In the genomic region with DNA sequence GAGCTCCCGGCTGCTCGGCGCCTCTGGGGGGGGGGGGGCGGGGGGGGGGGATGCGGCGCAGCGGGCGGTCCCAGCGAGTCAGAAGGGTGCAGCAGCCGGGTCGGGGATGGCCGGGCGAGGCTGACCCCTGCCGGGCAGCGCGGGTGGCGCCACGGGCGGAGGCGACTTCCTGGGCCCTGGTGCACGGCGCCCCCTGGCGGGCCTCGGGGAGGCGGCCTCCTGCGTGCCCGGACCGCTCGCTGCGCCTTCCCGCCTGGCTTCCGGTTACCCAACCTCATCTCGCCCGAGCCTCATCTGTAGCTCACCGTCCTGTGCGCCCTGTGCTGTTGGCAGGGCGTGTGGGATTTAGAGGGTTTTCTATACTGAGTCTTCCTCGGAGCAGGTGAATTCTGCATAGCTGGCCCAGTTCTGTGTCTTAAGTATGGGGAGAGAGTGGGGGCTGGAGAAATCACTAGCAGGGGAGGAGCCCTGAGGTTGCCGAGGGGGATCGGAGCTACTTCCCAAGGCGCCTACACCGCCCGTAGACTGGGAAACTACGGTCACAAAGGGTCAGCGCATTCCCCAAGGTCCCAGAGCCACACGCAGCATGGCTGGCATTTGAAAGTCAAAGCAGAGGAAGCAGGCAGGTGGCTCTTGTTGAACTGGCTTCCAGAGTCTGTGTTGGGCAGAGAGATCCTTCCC, we compare ENCODE assay signal across 8 cellular contexts. TPM values are rescaled to one million over a fixed set of nuclear protein-coding genes. Genes with fewer than 3 reads are reported as not detected.
A peak's percentile ranks its signal among the peaks of the same experiment; 100 is the strongest.
DNase-seq lines count a peak whose midpoint lies in the region; ATAC-seq and TF ChIP-seq lines count a peak whose summit lies in the region.

No MANE protein-coding gene starts in this region.

- H3K4me1 ChIP-seq in endocrine pancreas (ENCODE audit: control insufficient read depth, insufficient read depth, low read length) = no peaks in the 10 kb centered on the region

- ATAC-seq in GM19324 (IDR thresholded peaks at IDR 0.05; ENCODE audit: low FRiP score, unreplicated experiment) = peak; percentile 84
- peak; percentile 80 for ATAC-seq in HG03442 (IDR thresholded peaks at IDR 0.05; ENCODE audit: unreplicated experiment)

- peaks cover 18 to 37% (median 22%) of the 10 kb centered on the region in 3 donors for H3K27me3 Mint-ChIP-seq in CD14-positive monocyte (ENCODE audit: low read depth in 3 of 3)

- peak; percentile 100 for TF ChIP-seq CTCF in CD14-positive monocyte (IDR thresholded peaks at IDR 0.05)

- no peaks in the 10 kb centered on the region for H3K9me3 ChIP-seq in endocrine pancreas (ENCODE audit: control insufficient read depth, low read length)

- intact Hi-C loops in CD14-positive monocyte (cut with micrococcal nuclease) = loop anchor here (5.0 to 10.0 kb wide), 3 partner anchors 49 to 292 kb away; partner anchors contain the start of gene ARHGAP22 (in 2 of the 2)

- no peaks in the 10 kb centered on the region for H3K36me3 Mint-ChIP-seq in CD14-positive monocyte

- H3K4me1 Mint-ChIP-seq in CD14-positive monocyte = peaks cover 28% of the 10 kb centered on the region

- H3K27ac Mint-ChIP-seq in CD14-positive monocyte = peak overlapping the region in 2 of 7 donors; percentile 8 to 60

- H3K9ac ChIP-seq in endocrine pancreas (ENCODE audit: control insufficient read depth, insufficient read depth, low read length) = peak overlapping the region; percentile 58

- H3K4me3 ChIP-seq in endocrine pancreas (ENCODE audit: control insufficient read depth, insufficient read depth, low read length) = peak overlapping the region; percentile 53

- peak overlapping the region; percentile 71 to 83 for H3K4me3 Mint-ChIP-seq in CD14-positive monocyte

- peaks cover 0 to 2% (median 0%) of the 10 kb centered on the region in 7 donors for H3K9me3 Mint-ChIP-seq in CD14-positive monocyte

- H3K27me3 ChIP-seq in endocrine pancreas (ENCODE audit: control insufficient read depth, insufficient read depth, low read length) = no peaks in the 10 kb centered on the region

- DNase-seq in CD14-positive monocyte (ENCODE audit: low spot score) (peak; percentile 93), NCI-H82 (lab: John Stamatoyannopoulos, UW) (peak; percentile 84), mesenteric fat pad (ENCODE audit: low spot score) (peak; percentile 98)
- DNase-seq in activated CD8-positive, alpha-beta memory T cell treated with anti-CD3 and anti-CD28 coated beads for 48 hours (ENCODE audit: low read depth in 2 of 3, low spot score in 2 of 3) = peak; percentile 69 to 82 (median 79)
- DNase-seq in stimulated activated CD8-positive, alpha-beta memory T cell treated with anti-CD3 and anti-CD28 coated beads, Interleukin-12 subunit alpha, Interleukin-12 subunit beta, amount 100 ng/mL, for 24 hours (ENCODE audit: extremely low read depth) = peak; percentile 76

- H3K36me3 ChIP-seq in endocrine pancreas (ENCODE audit: control insufficient read depth, insufficient read depth, low read length) = no peaks in the 10 kb centered on the region

RNA-seq across cellular contexts. Expression of gene WDFY4, which starts 28.3 kb away (rescaled TPM):
- polyA plus RNA-seq in CD14-positive monocyte = 1 to 10 TPM; 7.5 to 9.8 TPM
- total RNA-seq in mesenteric fat pad = 10.1 TPM

RNA-seq across cellular contexts. Expression of gene ARHGAP22, which starts 51.5 kb away (rescaled TPM):
- polyA plus RNA-seq in CD14-positive monocyte = 1 to 10 TPM; 1.5 to 1.9 TPM
- total RNA-seq in mesenteric fat pad = 8.8 TPM

Comparison
In these comparisons a context has a peak if more than half of its experiments do, and no peak if none do; other contexts are left out.
1. Peak in every context shown above with its lines: DNase-seq, ATAC-seq and H3K4me3 ChIP-seq.